In genomic region chr3:57809609-57809968, GRCh38 we compare ENCODE assay signal across 22 cellular contexts.
"Had no signal": no experiment of that assay in that cellular context is flagged by ENCODE, and none has a peak within 500 bp of the region (broad histone marks: within the 10 kb centered on the region; RNA-seq: fewer than 3 reads in every experiment).

No MANE protein-coding gene starts in this region.

- H3K27ac Mint-ChIP-seq: activated naive CD4-positive, alpha-beta T cell treated with anti-CD3 and anti-CD28 coated beads for 36 hours; activated naive CD8-positive, alpha-beta T cell treated with anti-CD3 and anti-CD28 coated beads, Interleukin-2, amount 10 ng/mL, durations not matched to agents 7 days and 5 days; stimulated activated effector memory CD8-positive, alpha-beta T cell treated with anti-CD3 and anti-CD28 coated beads, Interleukin-12 subunit alpha, Interleukin-12 subunit beta, amount 100 ng/mL, for 72 hours; T-helper 1 cell treated with Interleukin-12 subunit alpha and Interleukin-12 subunit beta and Interleukin-4 antibody, amounts not matched to agents 30 μg/mL and 1 μg/mL, for 36 hours had no signal

- H3K36me3 Mint-ChIP-seq: immature natural killer cell; naive B cell; stimulated activated effector memory CD8-positive, alpha-beta T cell treated with anti-CD3 and anti-CD28 coated beads, Interleukin-12 subunit alpha, Interleukin-12 subunit beta, amount 100 ng/mL, for 72 hours had no signal

- DNase-seq: activated CD4-positive, alpha-beta T cell treated with anti-CD3 and anti-CD28 coated beads for 4 hours; activated CD4-positive, alpha-beta T cell treated with anti-CD3 and anti-CD28 coated beads, Interleukin-2, amount 50 U/mL, for 48 hours; activated CD4-positive, CD25-positive, alpha-beta regulatory T cell; activated naive CD4-positive, alpha-beta T cell treated with anti-CD3 and anti-CD28 coated beads for 36 hours; activated naive CD8-positive, alpha-beta T cell treated with anti-CD3 and anti-CD28 coated beads, Interleukin-2, amount 10 ng/mL, durations not matched to agents 7 days and 5 days; activated T-cell treated with anti-CD3 and anti-CD28 coated beads, Interleukin-2, amount 50 U/mL, for 48 hours; amygdala; cortex of kidney; immature natural killer cell; naive B cell; right lobe of liver; stimulated activated CD4-positive, alpha-beta T cell treated with anti-CD3 and anti-CD28 coated beads, Interleukin-1b, Interleukin-23, amount 100 ng/mL, for 48 hours; stimulated activated naive CD8-positive, alpha-beta T cell treated with anti-CD3 and anti-CD28 coated beads, Interleukin-15, amount 100 ng/mL, for 72 hours; transverse colon; uterus had no signal

- H3K4me3 Mint-ChIP-seq: activated naive CD4-positive, alpha-beta T cell treated with anti-CD3 and anti-CD28 coated beads for 36 hours; activated naive CD8-positive, alpha-beta T cell treated with anti-CD3 and anti-CD28 coated beads, Interleukin-2, amount 10 ng/mL, durations not matched to agents 7 days and 5 days; immature natural killer cell; naive B cell; neural crest cell; stimulated activated effector memory CD8-positive, alpha-beta T cell treated with anti-CD3 and anti-CD28 coated beads, Interleukin-12 subunit alpha, Interleukin-12 subunit beta, amount 100 ng/mL, for 72 hours; stimulated activated naive CD8-positive, alpha-beta T cell treated with anti-CD3 and anti-CD28 coated beads, Interleukin-15, amount 100 ng/mL, for 72 hours; T-helper 1 cell treated with Interleukin-12 subunit alpha and Interleukin-12 subunit beta and Interleukin-4 antibody, amounts not matched to agents 30 μg/mL and 1 μg/mL, for 36 hours had no signal

- H3K4me1 ChIP-seq: prostate gland, uterus had no signal

- H3K9me3 ChIP-seq: gastroesophageal sphincter, prostate gland, right lobe of liver, transverse colon, uterus had no signal

- H3K4me3 ChIP-seq: gastroesophageal sphincter, prostate gland, right lobe of liver, skin epidermis, transverse colon, uterus had no signal

- H3K27me3 ChIP-seq: gastroesophageal sphincter, right lobe of liver, transverse colon, uterus had no signal

- H3K9me3 Mint-ChIP-seq: activated naive CD4-positive, alpha-beta T cell treated with anti-CD3 and anti-CD28 coated beads for 36 hours; activated naive CD8-positive, alpha-beta T cell treated with anti-CD3 and anti-CD28 coated beads, Interleukin-2, amount 10 ng/mL, durations not matched to agents 7 days and 5 days; immature natural killer cell had no signal

- H3K27ac ChIP-seq: epithelial cell of prostate, gastroesophageal sphincter, prostate gland, right lobe of liver, skin epidermis, transverse colon, uterus had no signal

- H3K27me3 Mint-ChIP-seq: activated naive CD8-positive, alpha-beta T cell treated with anti-CD3 and anti-CD28 coated beads, Interleukin-2, amount 10 ng/mL, durations not matched to agents 7 days and 5 days; naive B cell; stimulated activated naive CD8-positive, alpha-beta T cell treated with anti-CD3 and anti-CD28 coated beads, Interleukin-15, amount 100 ng/mL, for 72 hours had no signal

- ATAC-seq: gastroesophageal sphincter; stimulated activated effector memory CD8-positive, alpha-beta T cell treated with anti-CD3 and anti-CD28 coated beads, Interleukin-12 subunit alpha, Interleukin-12 subunit beta, amount 100 ng/mL, for 72 hours; stimulated activated naive CD8-positive, alpha-beta T cell treated with anti-CD3 and anti-CD28 coated beads, Interleukin-15, amount 100 ng/mL, for 72 hours had no signal

- H3K36me3 ChIP-seq: gastroesophageal sphincter, prostate gland, right lobe of liver, uterus had no signal
